Comparison of ENCODE assay signal across 1 cellular context in the genomic region with DNA sequence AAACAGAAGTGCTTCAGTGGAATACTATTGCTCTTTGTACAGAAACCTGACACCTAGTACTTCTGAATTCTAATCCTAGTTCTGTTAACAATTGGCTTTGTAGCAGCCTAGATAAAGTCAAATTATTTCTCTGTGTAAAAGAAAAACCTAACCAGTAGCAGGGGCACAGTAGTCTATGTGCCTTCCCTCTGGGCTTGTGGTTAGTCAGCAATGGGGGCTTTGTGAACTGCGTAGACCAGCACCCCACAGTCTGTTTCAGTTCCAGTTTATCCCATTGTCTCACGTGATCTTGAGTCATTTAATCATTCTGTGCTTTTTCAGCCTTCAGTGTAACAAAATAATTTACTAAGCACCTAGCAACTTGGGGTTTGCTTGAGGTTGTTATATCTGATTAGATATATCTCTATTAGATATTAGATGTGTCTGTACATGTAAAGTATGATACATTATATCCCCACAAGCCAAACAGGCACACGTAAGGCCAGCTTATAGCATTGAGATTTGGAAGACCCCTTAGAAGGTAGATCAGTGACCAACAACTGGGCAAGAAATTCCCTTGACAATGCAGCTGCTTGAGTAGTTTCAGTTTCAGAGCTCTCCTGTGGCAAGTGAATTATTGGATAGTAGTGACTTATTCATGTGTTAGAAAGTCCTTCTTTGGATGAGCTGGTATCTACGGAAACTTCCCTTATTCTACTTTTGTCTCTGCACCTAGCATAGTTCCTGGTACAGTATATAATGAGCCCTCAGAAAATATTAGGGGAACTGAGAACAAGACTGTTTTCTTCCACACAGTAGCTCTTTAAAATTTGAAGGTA.
A peak's percentile ranks its signal among the peaks of the same experiment; 100 is the strongest.
TF ChIP-seq lines count a peak whose summit lies in the region.

No MANE protein-coding gene starts in this region.

TF ChIP-seq in GM12878, 131 proteins besides CTCF, POLR2A, EP300 and RAD21 (continued from another document and continues in another):
- TF ChIP-seq, protein P1, sequence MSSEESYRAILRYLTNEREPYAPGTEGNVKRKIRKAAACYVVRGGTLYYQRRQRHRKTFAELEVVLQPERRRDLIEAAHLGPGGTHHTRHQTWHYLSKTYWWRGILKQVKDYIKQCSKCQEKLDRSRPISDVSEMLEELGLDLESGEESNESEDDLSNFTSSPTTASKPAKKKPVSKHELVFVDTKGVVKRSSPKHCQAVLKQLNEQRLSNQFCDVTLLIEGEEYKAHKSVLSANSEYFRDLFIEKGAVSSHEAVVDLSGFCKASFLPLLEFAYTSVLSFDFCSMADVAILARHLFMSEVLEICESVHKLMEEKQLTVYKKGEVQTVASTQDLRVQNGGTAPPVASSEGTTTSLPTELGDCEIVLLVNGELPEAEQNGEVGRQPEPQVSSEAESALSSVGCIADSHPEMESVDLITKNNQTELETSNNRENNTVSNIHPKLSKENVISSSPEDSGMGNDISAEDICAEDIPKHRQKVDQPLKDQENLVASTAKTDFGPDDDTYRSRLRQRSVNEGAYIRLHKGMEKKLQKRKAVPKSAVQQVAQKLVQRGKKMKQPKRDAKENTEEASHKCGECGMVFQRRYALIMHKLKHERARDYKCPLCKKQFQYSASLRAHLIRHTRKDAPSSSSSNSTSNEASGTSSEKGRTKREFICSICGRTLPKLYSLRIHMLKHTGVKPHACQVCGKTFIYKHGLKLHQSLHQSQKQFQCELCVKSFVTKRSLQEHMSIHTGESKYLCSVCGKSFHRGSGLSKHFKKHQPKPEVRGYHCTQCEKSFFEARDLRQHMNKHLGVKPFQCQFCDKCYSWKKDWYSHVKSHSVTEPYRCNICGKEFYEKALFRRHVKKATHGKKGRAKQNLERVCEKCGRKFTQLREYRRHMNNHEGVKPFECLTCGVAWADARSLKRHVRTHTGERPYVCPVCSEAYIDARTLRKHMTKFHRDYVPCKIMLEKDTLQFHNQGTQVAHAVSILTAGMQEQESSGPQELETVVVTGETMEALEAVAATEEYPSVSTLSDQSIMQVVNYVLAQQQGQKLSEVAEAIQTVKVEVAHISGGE (CRISPR knock-in tag; IDR thresholded peaks at IDR 0.05), result no peak
- TF ChIP-seq SIX5 (IDR thresholded peaks at IDR 0.05; ENCODE audit: low read depth, low read length, severe bottlenecking) (peak; percentile 29), RCOR1 (conservative IDR thresholded peaks at IDR 0.05; ENCODE audit: low read depth, low read length) (0 out of 2 replicates have a peak, but pooled peaks have one; percentile 15), ZNF217 (IDR thresholded peaks at IDR 0.05) (peak; percentile 25; the same call in 1 of the 2 replicates), NFYA (IDR thresholded peaks at IDR 0.05; ENCODE audit: borderline replicate concordance, low read depth, low read length) (no peak), RUNX3 (IDR thresholded peaks at IDR 0.05; ENCODE audit: low read length) (peak; percentile 99), TAF1 (IDR thresholded peaks at IDR 0.05; ENCODE audit: borderline replicate concordance, low read depth, low read length) (peak; percentile 77), JUNB (IDR thresholded peaks at IDR 0.05) (peak; percentile 85), GABPA (IDR thresholded peaks at IDR 0.05; ENCODE audit: low read depth) (no peak), MEF2B (IDR thresholded peaks at IDR 0.05; ENCODE audit: partially characterized antibody, poor library complexity, severe bottlenecking) (peak; percentile 81), BHLHE40 (IDR thresholded peaks at IDR 0.05; ENCODE audit: borderline replicate concordance in 1 of 2, low read depth in 2 of 2, low read length in 1 of 2) (peak; percentile 98 to 100), MYB (IDR thresholded peaks at IDR 0.05; ENCODE audit: borderline replicate concordance, low read depth, low read length) (0 out of 2 replicates have a peak, but pooled peaks have one; percentile 70), CREB1 (IDR thresholded peaks at IDR 0.05; ENCODE audit: low read depth) (peak; percentile 69), MTA3 (IDR thresholded peaks at IDR 0.05; ENCODE audit: borderline replicate concordance, low read length) (peak; percentile 24; the same call in 1 of the 2 replicates), NBN (IDR thresholded peaks at IDR 0.05) (peak; percentile 55), GATAD2B (conservative IDR thresholded peaks at IDR 0.05; ENCODE audit: low read depth) (peak; percentile 57; the same call in 1 of the 2 replicates), KAT2A (conservative IDR thresholded peaks at IDR 0.05; ENCODE audit: control insufficient read depth, low read depth, low read length) (no peak), SP1 (IDR thresholded peaks at IDR 0.05; ENCODE audit: low read depth, low read length) (peak; percentile 48), SMAD1 (IDR thresholded peaks at IDR 0.05; ENCODE audit: low read depth, partially characterized antibody) (peak; percentile 46), YBX1 (IDR thresholded peaks at IDR 0.05) (no peak), SIN3A (IDR thresholded peaks at IDR 0.05; ENCODE audit: low read depth, low read length) (no peak), TCF12 (IDR thresholded peaks at IDR 0.05; ENCODE audit: low read depth, low read length) (peak; percentile 73), KLF5 (IDR thresholded peaks at IDR 0.05; ENCODE audit: partially characterized antibody) (no peak), RELA (IDR thresholded peaks at IDR 0.05; ENCODE audit: borderline replicate concordance, partially characterized antibody) (peak; percentile 5), FOXM1 (IDR thresholded peaks at IDR 0.05; ENCODE audit: low read depth, low read length) (peak; percentile 86), BCL11A (IDR thresholded peaks at IDR 0.05; ENCODE audit: low read depth, low read length) (peak; percentile 90), ZNF207 (IDR thresholded peaks at IDR 0.05; ENCODE audit: borderline replicate concordance) (0 out of 2 replicates have a peak, but pooled peaks have one; percentile 15), DPF2 (IDR thresholded peaks at IDR 0.05) (peak; percentile 93), STAT1 (conservative IDR thresholded peaks at IDR 0.05) (no peak)
- TF ChIP-seq, protein P2, sequence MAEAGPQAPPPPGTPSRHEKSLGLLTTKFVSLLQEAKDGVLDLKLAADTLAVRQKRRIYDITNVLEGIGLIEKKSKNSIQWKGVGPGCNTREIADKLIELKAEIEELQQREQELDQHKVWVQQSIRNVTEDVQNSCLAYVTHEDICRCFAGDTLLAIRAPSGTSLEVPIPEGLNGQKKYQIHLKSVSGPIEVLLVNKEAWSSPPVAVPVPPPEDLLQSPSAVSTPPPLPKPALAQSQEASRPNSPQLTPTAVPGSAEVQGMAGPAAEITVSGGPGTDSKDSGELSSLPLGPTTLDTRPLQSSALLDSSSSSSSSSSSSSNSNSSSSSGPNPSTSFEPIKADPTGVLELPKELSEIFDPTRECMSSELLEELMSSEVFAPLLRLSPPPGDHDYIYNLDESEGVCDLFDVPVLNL (IDR thresholded peaks at IDR 0.05; ENCODE audit: low read depth, low read length), result no peak
- TF ChIP-seq, protein P3, sequence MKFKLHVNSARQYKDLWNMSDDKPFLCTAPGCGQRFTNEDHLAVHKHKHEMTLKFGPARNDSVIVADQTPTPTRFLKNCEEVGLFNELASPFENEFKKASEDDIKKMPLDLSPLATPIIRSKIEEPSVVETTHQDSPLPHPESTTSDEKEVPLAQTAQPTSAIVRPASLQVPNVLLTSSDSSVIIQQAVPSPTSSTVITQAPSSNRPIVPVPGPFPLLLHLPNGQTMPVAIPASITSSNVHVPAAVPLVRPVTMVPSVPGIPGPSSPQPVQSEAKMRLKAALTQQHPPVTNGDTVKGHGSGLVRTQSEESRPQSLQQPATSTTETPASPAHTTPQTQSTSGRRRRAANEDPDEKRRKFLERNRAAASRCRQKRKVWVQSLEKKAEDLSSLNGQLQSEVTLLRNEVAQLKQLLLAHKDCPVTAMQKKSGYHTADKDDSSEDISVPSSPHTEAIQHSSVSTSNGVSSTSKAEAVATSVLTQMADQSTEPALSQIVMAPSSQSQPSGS (IDR thresholded peaks at IDR 0.05; ENCODE audit: low read length), result peak; percentile 76
- TF ChIP-seq, protein P4, sequence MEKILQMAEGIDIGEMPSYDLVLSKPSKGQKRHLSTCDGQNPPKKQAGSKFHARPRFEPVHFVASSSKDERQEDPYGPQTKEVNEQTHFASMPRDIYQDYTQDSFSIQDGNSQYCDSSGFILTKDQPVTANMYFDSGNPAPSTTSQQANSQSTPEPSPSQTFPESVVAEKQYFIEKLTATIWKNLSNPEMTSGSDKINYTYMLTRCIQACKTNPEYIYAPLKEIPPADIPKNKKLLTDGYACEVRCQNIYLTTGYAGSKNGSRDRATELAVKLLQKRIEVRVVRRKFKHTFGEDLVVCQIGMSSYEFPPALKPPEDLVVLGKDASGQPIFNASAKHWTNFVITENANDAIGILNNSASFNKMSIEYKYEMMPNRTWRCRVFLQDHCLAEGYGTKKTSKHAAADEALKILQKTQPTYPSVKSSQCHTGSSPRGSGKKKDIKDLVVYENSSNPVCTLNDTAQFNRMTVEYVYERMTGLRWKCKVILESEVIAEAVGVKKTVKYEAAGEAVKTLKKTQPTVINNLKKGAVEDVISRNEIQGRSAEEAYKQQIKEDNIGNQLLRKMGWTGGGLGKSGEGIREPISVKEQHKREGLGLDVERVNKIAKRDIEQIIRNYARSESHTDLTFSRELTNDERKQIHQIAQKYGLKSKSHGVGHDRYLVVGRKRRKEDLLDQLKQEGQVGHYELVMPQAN (conservative IDR thresholded peaks at IDR 0.05), result 0 out of 2 replicates have a peak, but pooled peaks have one; percentile 16
- TF ChIP-seq, protein P5, sequence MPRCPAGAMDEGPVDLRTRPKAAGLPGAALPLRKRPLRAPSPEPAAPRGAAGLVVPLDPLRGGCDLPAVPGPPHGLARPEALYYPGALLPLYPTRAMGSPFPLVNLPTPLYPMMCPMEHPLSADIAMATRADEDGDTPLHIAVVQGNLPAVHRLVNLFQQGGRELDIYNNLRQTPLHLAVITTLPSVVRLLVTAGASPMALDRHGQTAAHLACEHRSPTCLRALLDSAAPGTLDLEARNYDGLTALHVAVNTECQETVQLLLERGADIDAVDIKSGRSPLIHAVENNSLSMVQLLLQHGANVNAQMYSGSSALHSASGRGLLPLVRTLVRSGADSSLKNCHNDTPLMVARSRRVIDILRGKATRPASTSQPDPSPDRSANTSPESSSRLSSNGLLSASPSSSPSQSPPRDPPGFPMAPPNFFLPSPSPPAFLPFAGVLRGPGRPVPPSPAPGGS (IDR thresholded peaks at IDR 0.05; ENCODE audit: borderline replicate concordance, insufficient read depth, low read depth, low read length, poor library complexity, severe bottlenecking), result peak; percentile 86
- TF ChIP-seq, protein P6, sequence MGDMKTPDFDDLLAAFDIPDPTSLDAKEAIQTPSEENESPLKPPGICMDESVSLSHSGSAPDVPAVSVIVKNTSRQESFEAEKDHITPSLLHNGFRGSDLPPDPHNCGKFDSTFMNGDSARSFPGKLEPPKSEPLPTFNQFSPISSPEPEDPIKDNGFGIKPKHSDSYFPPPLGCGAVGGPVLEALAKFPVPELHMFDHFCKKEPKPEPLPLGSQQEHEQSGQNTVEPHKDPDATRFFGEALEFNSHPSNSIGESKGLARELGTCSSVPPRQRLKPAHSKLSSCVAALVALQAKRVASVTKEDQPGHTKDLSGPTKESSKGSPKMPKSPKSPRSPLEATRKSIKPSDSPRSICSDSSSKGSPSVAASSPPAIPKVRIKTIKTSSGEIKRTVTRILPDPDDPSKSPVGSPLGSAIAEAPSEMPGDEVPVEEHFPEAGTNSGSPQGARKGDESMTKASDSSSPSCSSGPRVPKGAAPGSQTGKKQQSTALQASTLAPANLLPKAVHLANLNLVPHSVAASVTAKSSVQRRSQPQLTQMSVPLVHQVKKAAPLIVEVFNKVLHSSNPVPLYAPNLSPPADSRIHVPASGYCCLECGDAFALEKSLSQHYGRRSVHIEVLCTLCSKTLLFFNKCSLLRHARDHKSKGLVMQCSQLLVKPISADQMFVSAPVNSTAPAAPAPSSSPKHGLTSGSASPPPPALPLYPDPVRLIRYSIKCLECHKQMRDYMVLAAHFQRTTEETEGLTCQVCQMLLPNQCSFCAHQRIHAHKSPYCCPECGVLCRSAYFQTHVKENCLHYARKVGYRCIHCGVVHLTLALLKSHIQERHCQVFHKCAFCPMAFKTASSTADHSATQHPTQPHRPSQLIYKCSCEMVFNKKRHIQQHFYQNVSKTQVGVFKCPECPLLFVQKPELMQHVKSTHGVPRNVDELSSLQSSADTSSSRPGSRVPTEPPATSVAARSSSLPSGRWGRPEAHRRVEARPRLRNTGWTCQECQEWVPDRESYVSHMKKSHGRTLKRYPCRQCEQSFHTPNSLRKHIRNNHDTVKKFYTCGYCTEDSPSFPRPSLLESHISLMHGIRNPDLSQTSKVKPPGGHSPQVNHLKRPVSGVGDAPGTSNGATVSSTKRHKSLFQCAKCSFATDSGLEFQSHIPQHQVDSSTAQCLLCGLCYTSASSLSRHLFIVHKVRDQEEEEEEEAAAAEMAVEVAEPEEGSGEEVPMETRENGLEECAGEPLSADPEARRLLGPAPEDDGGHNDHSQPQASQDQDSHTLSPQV (IDR thresholded peaks at IDR 0.05), result 0 out of 2 replicates have a peak, but pooled peaks have one; percentile 15
- TF ChIP-seq, protein P7, sequence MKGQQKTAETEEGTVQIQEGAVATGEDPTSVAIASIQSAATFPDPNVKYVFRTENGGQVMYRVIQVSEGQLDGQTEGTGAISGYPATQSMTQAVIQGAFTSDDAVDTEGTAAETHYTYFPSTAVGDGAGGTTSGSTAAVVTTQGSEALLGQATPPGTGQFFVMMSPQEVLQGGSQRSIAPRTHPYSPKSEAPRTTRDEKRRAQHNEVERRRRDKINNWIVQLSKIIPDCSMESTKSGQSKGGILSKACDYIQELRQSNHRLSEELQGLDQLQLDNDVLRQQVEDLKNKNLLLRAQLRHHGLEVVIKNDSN (IDR thresholded peaks at IDR 0.05; ENCODE audit: borderline replicate concordance, extremely low read length, insufficient read depth, low read depth, low read length), result peak; percentile 39
- TF ChIP-seq, protein P8, sequence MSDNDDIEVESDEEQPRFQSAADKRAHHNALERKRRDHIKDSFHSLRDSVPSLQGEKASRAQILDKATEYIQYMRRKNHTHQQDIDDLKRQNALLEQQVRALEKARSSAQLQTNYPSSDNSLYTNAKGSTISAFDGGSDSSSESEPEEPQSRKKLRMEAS (IDR thresholded peaks at IDR 0.05; ENCODE audit: low read depth, low read length), result no peak; the same call in none of the 2 replicates
- TF ChIP-seq, protein P9, sequence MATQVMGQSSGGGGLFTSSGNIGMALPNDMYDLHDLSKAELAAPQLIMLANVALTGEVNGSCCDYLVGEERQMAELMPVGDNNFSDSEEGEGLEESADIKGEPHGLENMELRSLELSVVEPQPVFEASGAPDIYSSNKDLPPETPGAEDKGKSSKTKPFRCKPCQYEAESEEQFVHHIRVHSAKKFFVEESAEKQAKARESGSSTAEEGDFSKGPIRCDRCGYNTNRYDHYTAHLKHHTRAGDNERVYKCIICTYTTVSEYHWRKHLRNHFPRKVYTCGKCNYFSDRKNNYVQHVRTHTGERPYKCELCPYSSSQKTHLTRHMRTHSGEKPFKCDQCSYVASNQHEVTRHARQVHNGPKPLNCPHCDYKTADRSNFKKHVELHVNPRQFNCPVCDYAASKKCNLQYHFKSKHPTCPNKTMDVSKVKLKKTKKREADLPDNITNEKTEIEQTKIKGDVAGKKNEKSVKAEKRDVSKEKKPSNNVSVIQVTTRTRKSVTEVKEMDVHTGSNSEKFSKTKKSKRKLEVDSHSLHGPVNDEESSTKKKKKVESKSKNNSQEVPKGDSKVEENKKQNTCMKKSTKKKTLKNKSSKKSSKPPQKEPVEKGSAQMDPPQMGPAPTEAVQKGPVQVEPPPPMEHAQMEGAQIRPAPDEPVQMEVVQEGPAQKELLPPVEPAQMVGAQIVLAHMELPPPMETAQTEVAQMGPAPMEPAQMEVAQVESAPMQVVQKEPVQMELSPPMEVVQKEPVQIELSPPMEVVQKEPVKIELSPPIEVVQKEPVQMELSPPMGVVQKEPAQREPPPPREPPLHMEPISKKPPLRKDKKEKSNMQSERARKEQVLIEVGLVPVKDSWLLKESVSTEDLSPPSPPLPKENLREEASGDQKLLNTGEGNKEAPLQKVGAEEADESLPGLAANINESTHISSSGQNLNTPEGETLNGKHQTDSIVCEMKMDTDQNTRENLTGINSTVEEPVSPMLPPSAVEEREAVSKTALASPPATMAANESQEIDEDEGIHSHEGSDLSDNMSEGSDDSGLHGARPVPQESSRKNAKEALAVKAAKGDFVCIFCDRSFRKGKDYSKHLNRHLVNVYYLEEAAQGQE (IDR thresholded peaks at IDR 0.05; ENCODE audit: low read depth, low read length), result no peak
